In the genomic region with DNA sequence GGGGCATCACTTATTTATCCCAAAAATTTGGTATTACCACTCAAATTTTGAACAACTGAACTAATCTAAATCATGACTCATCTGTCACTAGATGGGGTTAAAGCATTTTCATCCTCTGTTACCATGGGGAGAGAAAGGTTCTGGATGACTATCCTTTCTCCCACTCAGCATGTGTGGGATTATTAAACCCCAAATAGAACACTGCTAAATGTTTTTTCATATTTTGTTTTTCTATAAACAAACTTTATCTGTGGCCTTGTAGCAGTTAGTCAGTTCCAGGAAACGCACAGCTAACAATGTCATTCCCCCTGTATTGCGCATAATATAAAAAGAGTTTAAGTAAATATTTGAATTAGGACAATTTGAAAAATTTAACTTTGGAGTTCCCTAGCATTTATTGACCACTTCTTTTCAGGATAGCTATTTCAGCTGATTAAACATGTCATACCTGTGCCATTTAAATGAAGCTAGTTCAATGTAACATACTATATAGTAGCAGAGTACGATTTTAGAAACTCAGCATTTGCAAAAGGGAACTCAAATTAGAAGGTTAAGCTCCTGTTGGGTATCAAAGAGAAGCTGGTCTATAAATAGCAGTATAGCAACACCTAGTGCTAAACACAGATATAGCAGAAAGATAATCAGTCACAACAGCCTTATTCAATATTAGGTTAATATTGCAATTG, we compare ENCODE assay signal across 8 cellular contexts. TPM values are rescaled to one million over a fixed set of nuclear protein-coding genes. Genes with fewer than 3 reads are reported as not detected.
DNase-seq lines count a peak whose midpoint lies in the region; ATAC-seq and TF ChIP-seq lines count a peak whose summit lies in the region.

No MANE protein-coding gene starts in this region.

- TF ChIP-seq EP300 in sigmoid colon (IDR thresholded peaks at IDR 0.05): no peak

- ATAC-seq in DND-41 (ENCODE audit: insufficient read depth, low read depth): no peak
- ATAC-seq in esophagus mucosa: peak; percentile 76
- no peak for ATAC-seq in GM18867 (IDR thresholded peaks at IDR 0.05; ENCODE audit: unreplicated experiment)

- H3K79me2 ChIP-seq in DND-41 (ENCODE audit: insufficient read depth, low read length): no peaks in the 10 kb centered on the region

- no peak for TF ChIP-seq POLR2A in sigmoid colon (IDR thresholded peaks at IDR 0.05)

- H3K4me2 ChIP-seq in DND-41 (ENCODE audit: insufficient read depth, low read length): no peak overlapping the region

- TF ChIP-seq CTCF in DND-41 (IDR thresholded peaks at IDR 0.05; ENCODE audit: borderline replicate concordance, extremely low read depth, low read length, poor library complexity, severe bottlenecking) (peak; percentile 46), HEK293 (tag by site-specific recombination; IDR thresholded peaks at IDR 0.05) (0 out of 2 replicates have a peak, but pooled peaks have one; percentile 39), sigmoid colon (IDR thresholded peaks at IDR 0.05) (peak in 3 of 4 experiments; percentile 26 to 36 (median 30))

- no peak overlapping the region for H3K27ac ChIP-seq in DND-41 (ENCODE audit: low read length)
- H3K27ac ChIP-seq in HEK293 (ENCODE audit: extremely low read depth, low read depth, low read length): no peak overlapping the region
- peak overlapping the region; percentile 11 to 54 (median 31) for H3K27ac ChIP-seq in sigmoid colon

- H3K27me3 ChIP-seq in DND-41 (ENCODE audit: insufficient read depth, low read length, poor library complexity): peaks cover 15% of the 10 kb centered on the region
- H3K27me3 ChIP-seq in sigmoid colon: no peaks in the 10 kb centered on the region

- POLR2A ChIA-PET in HEK293 (lab: Yijun Ruan, JAX): no interaction called here

- H3K9me3 ChIP-seq in DND-41 (ENCODE audit: insufficient read depth, low read length, severe bottlenecking) (no peaks in the 10 kb centered on the region), HEK293 (ENCODE audit: control insufficient read depth, insufficient read depth, low read depth, low read length) (no peaks in the 10 kb centered on the region), sigmoid colon (no peaks in the 10 kb centered on the region)

- no peak overlapping the region for H3K4me3 ChIP-seq in DND-41 (ENCODE audit: low read depth in 1 of 2, low read length in 2 of 2)
- no peak overlapping the region for H3K4me3 ChIP-seq in HEK293 (ENCODE audit: low read depth, low read length)
- H3K4me3 ChIP-seq in sigmoid colon: no peak overlapping the region

- DNase-seq in DND-41 (no peak), NOMO-1 (lab: John Stamatoyannopoulos, UW; ENCODE audit: unreplicated experiment in 2 of 2) (peak; percentile 40 to 90), sigmoid colon (no peak), KG1 (lab: John Stamatoyannopoulos, UW) (no peak)
- DNase-seq in T-helper 2 cell treated with Interferon-gamma antibody and Interleukin-4, amounts not matched to agents 5 μg/mL and 100 μg/mL, for 36 hours (ENCODE audit: low spot score): no peak

- H3K4me1 Mint-ChIP-seq in T-helper 2 cell treated with Interferon-gamma antibody and Interleukin-4, amounts not matched to agents 5 μg/mL and 100 μg/mL, for 36 hours (ENCODE audit: low read depth): peaks cover 2% of the 10 kb centered on the region

- CTCF ChIA-PET in HEK293 (lab: Yijun Ruan, JAX): interaction anchor here (0.6 to 1.6 kb wide), 8 partner anchors 61 to 880 kb away, joined by 3 to 4 read pairs (median 3); no protein-coding TSS in a partner anchor

- intact Hi-C loops in sigmoid colon (cut with DNase I): loop anchor here (5.0 to 10.0 kb wide), 3 partner anchors 132 to 501 kb away; no protein-coding TSS in a partner anchor

- peaks cover 53% of the 10 kb centered on the region for H3K27me3 Mint-ChIP-seq in T-helper 2 cell treated with Interferon-gamma antibody and Interleukin-4, amounts not matched to agents 5 μg/mL and 100 μg/mL, for 36 hours (ENCODE audit: low read depth)

- no peak overlapping the region for H3K9ac ChIP-seq in DND-41 (ENCODE audit: low read depth, low read length)

- no peak overlapping the region for H2AFZ ChIP-seq in DND-41 (ENCODE audit: low read depth, low read length)

- H3K4me1 ChIP-seq in DND-41 (ENCODE audit: insufficient read depth, low read length): no peaks in the 10 kb centered on the region
- no peaks in the 10 kb centered on the region for H3K4me1 ChIP-seq in HEK293 (ENCODE audit: control insufficient read depth, insufficient read depth, low read length)
- H3K4me1 ChIP-seq in sigmoid colon: peaks cover 0 to 29% (median 22%) of the 10 kb centered on the region in 4 donors

- no peaks in the 10 kb centered on the region for H3K36me3 ChIP-seq in DND-41 (ENCODE audit: insufficient read depth, low read length)
- H3K36me3 ChIP-seq in HEK293 (ENCODE audit: control insufficient read depth in 2 of 2, insufficient read depth in 1 of 2, low read length in 2 of 2): no peaks in the 10 kb centered on the region
- no peaks in the 10 kb centered on the region for H3K36me3 ChIP-seq in sigmoid colon

- no peaks in the 10 kb centered on the region for H4K20me1 ChIP-seq in DND-41 (ENCODE audit: insufficient read depth, low read length)

- WGBS in sigmoid colon, 2 donors: 11 to 47% methylated on average over 3 of the region's 3 CpGs

- no peaks in the 10 kb centered on the region for H3K9me3 Mint-ChIP-seq in T-helper 2 cell treated with Interferon-gamma antibody and Interleukin-4, amounts not matched to agents 5 μg/mL and 100 μg/mL, for 36 hours

- H3K27ac Mint-ChIP-seq in T-helper 2 cell treated with Interferon-gamma antibody and Interleukin-4, amounts not matched to agents 5 μg/mL and 100 μg/mL, for 36 hours: no peak overlapping the region

- H3K4me3 Mint-ChIP-seq in T-helper 2 cell treated with Interferon-gamma antibody and Interleukin-4, amounts not matched to agents 5 μg/mL and 100 μg/mL, for 36 hours: no peak overlapping the region

- no peaks in the 10 kb centered on the region for H3K36me3 Mint-ChIP-seq in T-helper 2 cell treated with Interferon-gamma antibody and Interleukin-4, amounts not matched to agents 5 μg/mL and 100 μg/mL, for 36 hours (ENCODE audit: low read depth)

TF ChIP-seq in HEK293, 187 proteins besides CTCF, POLR2A, EP300 and RAD21:
- TF ChIP-seq ZNF654 (tag by site-specific recombination; IDR thresholded peaks at IDR 0.05; ENCODE audit: low read depth): peak; percentile 66
- TF ChIP-seq ZFHX2 (tag by site-specific recombination; conservative IDR thresholded peaks at IDR 0.05): 0 out of 2 replicates have a peak, but pooled peaks have one; percentile 25
- TF ChIP-seq, protein P1, sequence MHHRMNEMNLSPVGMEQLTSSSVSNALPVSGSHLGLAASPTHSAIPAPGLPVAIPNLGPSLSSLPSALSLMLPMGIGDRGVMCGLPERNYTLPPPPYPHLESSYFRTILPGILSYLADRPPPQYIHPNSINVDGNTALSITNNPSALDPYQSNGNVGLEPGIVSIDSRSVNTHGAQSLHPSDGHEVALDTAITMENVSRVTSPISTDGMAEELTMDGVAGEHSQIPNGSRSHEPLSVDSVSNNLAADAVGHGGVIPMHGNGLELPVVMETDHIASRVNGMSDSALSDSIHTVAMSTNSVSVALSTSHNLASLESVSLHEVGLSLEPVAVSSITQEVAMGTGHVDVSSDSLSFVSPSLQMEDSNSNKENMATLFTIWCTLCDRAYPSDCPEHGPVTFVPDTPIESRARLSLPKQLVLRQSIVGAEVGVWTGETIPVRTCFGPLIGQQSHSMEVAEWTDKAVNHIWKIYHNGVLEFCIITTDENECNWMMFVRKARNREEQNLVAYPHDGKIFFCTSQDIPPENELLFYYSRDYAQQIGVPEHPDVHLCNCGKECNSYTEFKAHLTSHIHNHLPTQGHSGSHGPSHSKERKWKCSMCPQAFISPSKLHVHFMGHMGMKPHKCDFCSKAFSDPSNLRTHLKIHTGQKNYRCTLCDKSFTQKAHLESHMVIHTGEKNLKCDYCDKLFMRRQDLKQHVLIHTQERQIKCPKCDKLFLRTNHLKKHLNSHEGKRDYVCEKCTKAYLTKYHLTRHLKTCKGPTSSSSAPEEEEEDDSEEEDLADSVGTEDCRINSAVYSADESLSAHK (tag by site-specific recombination; IDR thresholded peaks at IDR 0.05): no peak
- TF ChIP-seq ZNF112 (tag by site-specific recombination; IDR thresholded peaks at IDR 0.05): no peak
- TF ChIP-seq ZNF660 (tag by site-specific recombination; IDR thresholded peaks at IDR 0.05): 0 out of 2 replicates have a peak, but pooled peaks have one; percentile 43

RNA-seq across cellular contexts. Expression of a gene that starts 9.2 kb away (rescaled TPM):
- total RNA-seq in esophagus mucosa: not detected
- total RNA-seq in sigmoid colon: not detected
- not detected for polyA plus RNA-seq in sigmoid colon

RNA-seq across cellular contexts. Expression of a gene that starts 23.6 kb away (rescaled TPM):
- total RNA-seq in esophagus mucosa (74.3 TPM), sigmoid colon (10 to 100 TPM in 2 of 4 donors, 1 to 10 TPM in 2; 8.6 to 19.9 (median 10.8) TPM)
- polyA plus RNA-seq in sigmoid colon: 10 to 100 TPM; 12.2 to 24.3 (median 16.2) TPM

Comparison
In these comparisons a context has a peak if more than half of its experiments do, and no peak if none do; other contexts are left out.
1. DNase-seq: peak in NOMO-1 (2 of 2); none in DND-41 (single experiment), sigmoid colon (single experiment), T-helper 2 cell treated with Interferon-gamma antibody and Interleukin-4, amounts not matched to agents 5 μg/mL and 100 μg/mL, for 36 hours (single experiment) and KG1 (single experiment).
2. H3K27ac ChIP-seq: peak in sigmoid colon (4 of 4); none in DND-41 (single experiment) and HEK293 (single experiment).
3. Peak in every context shown above with its lines, with median percentiles within 50 percentile points of each other: CTCF ChIP-seq.